Comparison of ENCODE assay signal across 12 cellular contexts in the genomic region with DNA sequence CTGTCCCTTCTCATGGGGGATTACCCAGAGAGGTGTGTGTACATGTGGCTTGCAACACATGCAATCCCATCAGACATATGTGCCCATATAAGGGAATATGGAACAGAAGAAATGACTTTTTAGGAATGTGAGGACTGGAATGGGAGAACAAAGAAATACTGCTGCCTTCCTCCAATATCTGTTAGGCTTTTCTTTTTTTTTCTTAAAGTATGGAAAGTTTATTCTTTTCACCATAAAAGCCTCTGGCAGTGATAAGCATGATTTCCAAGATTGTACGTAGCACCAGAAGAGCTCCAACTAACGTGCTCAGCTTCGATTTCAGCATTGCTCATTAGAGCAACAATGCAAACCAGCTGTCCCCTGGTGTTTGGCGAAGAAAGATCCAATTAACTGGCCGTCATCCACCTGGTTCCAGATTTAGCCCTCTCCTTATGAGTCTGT.
DNase-seq lines count a peak whose midpoint lies in the region; ATAC-seq and TF ChIP-seq lines count a peak whose summit lies in the region.
"Had no signal": no experiment of that assay in that cellular context is flagged by ENCODE, and none has a peak within 500 bp of the region (broad histone marks: within the 10 kb centered on the region; RNA-seq: fewer than 3 reads in every experiment).

No MANE protein-coding gene starts in this region.

- H3K36me3 Mint-ChIP-seq in nephron (ENCODE audit: low read depth): no peaks in the 10 kb centered on the region
- H3K36me3 Mint-ChIP-seq: CD4-positive, CD25-positive, alpha-beta regulatory T cell had no signal

- TF ChIP-seq CTCF in astrocyte of the cerebellum (IDR thresholded peaks at IDR 0.05; ENCODE audit: low read depth, low read length, missing control alignments) (no peak), nephron (IDR thresholded peaks at IDR 0.05; ENCODE audit: unreplicated experiment in 3 of 3) (no peak)

- H3K4me1 Mint-ChIP-seq in nephron: peaks cover 66% of the 10 kb centered on the region
- H3K4me1 Mint-ChIP-seq: activated CD4-positive, alpha-beta T cell treated with anti-CD3 and anti-CD28 coated beads for 36 hours; CD4-positive, CD25-positive, alpha-beta regulatory T cell had no signal

- no peak for ATAC-seq in HG02678 (IDR thresholded peaks at IDR 0.05; ENCODE audit: unreplicated experiment)
- ATAC-seq: activated CD4-positive, alpha-beta T cell treated with anti-CD3 and anti-CD28 coated beads for 36 hours had no signal

- in situ Hi-C loops in astrocyte of the cerebellum (cut with HindIII; ENCODE audit: low sequenced_read_pairs): loop anchor here (5.0 kb wide), 1 partner anchor 74 kb away; no protein-coding TSS in a partner anchor

- peak overlapping the region; percentile 68 to 92 (median 72) for H3K27ac Mint-ChIP-seq in nephron
- H3K27ac Mint-ChIP-seq: activated CD4-positive, alpha-beta T cell treated with anti-CD3 and anti-CD28 coated beads for 36 hours; CD4-positive, CD25-positive, alpha-beta regulatory T cell; T-helper 1 cell treated with Interleukin-12 subunit alpha and Interleukin-12 subunit beta and Interleukin-4 antibody, amounts not matched to agents 30 μg/mL and 1 μg/mL, for 36 hours had no signal

- no peak overlapping the region for H3K4me3 ChIP-seq in astrocyte of the cerebellum (ENCODE audit: low read depth, low read length)

- H3K9me3 Mint-ChIP-seq in nephron: no peaks in the 10 kb centered on the region
- H3K9me3 Mint-ChIP-seq: CD4-positive, CD25-positive, alpha-beta regulatory T cell; T-helper 1 cell treated with Interleukin-12 subunit alpha and Interleukin-12 subunit beta and Interleukin-4 antibody, amounts not matched to agents 30 μg/mL and 1 μg/mL, for 36 hours had no signal

- no peaks in the 10 kb centered on the region for H3K27me3 Mint-ChIP-seq in nephron (ENCODE audit: low read depth)

- peak; percentile 8 for DNase-seq in ELR (ENCODE audit: low read depth)
- DNase-seq in NCI-H1694 (lab: John Stamatoyannopoulos, UW): peak; percentile 47
- DNase-seq in astrocyte of the cerebellum (ENCODE audit: low read depth): peak; percentile 84
- no peak for DNase-seq in NCI-H226
- no peak for DNase-seq in activated naive CD4-positive, alpha-beta T cell treated with Interleukin-2 at 50 U/mL for 16 hours
- DNase-seq in germinal center (ENCODE audit: low spot score): no peak
- DNase-seq: activated CD4-positive, alpha-beta T cell treated with anti-CD3 and anti-CD28 coated beads for 36 hours; brain microvascular endothelial cell; CD4-positive, CD25-positive, alpha-beta regulatory T cell had no signal

- no peak overlapping the region for H3K4me3 Mint-ChIP-seq in nephron
- H3K4me3 Mint-ChIP-seq: activated CD4-positive, alpha-beta T cell treated with anti-CD3 and anti-CD28 coated beads for 36 hours; T-helper 1 cell treated with Interleukin-12 subunit alpha and Interleukin-12 subunit beta and Interleukin-4 antibody, amounts not matched to agents 30 μg/mL and 1 μg/mL, for 36 hours had no signal

Comparison
In these comparisons a context has a peak if more than half of its experiments do, and no peak if none do; other contexts are left out.
1. DNase-seq: peak in ELR (single experiment), NCI-H1694 (single experiment) and astrocyte of the cerebellum (single experiment); none in NCI-H226 (single experiment), activated naive CD4-positive, alpha-beta T cell treated with Interleukin-2 at 50 U/mL for 16 hours (single experiment) and germinal center (single experiment).